1 cellular context compared by ENCODE assay signal in the genomic region with DNA sequence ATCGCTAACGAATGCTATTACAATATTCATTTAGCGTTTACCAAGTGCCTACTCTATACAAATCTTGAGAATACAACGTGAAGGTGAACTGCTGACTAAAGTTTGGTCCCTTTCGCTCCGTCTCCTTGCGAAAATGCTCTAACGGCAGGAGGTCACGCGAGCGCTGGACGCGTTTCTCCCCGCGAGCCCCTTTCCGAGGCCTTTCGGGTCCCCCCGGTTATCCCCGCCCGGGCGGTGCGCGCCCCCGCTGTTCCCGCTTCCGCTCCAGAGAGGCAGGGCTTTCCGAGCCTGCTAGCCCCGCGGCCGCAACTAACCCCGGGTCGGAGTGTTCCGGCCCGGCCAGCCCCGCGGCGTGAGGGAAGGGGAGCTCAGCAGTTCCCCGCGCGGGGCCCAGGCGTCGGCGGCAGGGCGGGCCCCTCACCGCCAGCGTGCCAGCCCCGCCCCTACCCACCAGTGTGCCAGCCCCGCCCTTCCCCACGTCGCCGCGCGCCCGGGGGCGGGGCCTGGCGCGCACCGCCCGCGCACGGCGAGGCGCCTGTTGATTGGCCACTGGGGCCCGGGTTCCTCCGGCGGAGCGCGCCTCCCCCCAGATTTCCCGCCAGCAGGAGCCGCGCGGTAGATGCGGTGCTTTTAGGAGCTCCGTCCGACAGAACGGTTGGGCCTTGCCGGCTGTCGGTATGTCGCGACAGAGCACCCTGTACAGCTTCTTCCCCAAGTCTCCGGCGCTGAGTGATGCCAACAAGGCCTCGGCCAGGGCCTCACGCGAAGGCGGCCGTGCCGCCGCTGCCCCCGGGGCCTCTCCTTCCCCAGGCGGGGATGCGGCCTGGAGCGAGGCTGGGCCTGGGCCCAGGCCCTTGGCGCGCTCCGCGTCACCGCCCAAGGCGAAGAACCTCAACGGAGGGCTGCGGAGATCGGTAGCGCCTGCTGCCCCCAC.
TF ChIP-seq lines count a peak whose summit lies in the region.

TSS of gene MSH6 (plus strand) at position 589 of the 934 bp plus-strand sequence. CDS start at position 678, 89 bp downstream.

TF ChIP-seq in HepG2, 621 proteins besides CTCF, POLR2A, EP300 and RAD21 (continued from another document and continues in another):
- peak; percentile 90; the same call in 1 of the 2 replicates for TF ChIP-seq NFAT5 (CRISPR knock-in tag; IDR thresholded peaks at IDR 0.05)
- peak; percentile 85 for TF ChIP-seq KMT2B (CRISPR knock-in tag; IDR thresholded peaks at IDR 0.05)
- TF ChIP-seq U2AF1 (optimal IDR thresholded peaks at IDR 0.05; ENCODE audit: low read depth, low read length) = peak; percentile 35
- TF ChIP-seq ZNF569 (CRISPR knock-in tag; IDR thresholded peaks at IDR 0.05; ENCODE audit: borderline replicate concordance) = 0 out of 2 replicates have a peak, but pooled peaks have one; percentile 44
- TF ChIP-seq SP4 (CRISPR knock-in tag; IDR thresholded peaks at IDR 0.05) = peak; percentile 96
- TF ChIP-seq ZNF3 (CRISPR knock-in tag; IDR thresholded peaks at IDR 0.05) = no peak
- TF ChIP-seq, protein P1, sequence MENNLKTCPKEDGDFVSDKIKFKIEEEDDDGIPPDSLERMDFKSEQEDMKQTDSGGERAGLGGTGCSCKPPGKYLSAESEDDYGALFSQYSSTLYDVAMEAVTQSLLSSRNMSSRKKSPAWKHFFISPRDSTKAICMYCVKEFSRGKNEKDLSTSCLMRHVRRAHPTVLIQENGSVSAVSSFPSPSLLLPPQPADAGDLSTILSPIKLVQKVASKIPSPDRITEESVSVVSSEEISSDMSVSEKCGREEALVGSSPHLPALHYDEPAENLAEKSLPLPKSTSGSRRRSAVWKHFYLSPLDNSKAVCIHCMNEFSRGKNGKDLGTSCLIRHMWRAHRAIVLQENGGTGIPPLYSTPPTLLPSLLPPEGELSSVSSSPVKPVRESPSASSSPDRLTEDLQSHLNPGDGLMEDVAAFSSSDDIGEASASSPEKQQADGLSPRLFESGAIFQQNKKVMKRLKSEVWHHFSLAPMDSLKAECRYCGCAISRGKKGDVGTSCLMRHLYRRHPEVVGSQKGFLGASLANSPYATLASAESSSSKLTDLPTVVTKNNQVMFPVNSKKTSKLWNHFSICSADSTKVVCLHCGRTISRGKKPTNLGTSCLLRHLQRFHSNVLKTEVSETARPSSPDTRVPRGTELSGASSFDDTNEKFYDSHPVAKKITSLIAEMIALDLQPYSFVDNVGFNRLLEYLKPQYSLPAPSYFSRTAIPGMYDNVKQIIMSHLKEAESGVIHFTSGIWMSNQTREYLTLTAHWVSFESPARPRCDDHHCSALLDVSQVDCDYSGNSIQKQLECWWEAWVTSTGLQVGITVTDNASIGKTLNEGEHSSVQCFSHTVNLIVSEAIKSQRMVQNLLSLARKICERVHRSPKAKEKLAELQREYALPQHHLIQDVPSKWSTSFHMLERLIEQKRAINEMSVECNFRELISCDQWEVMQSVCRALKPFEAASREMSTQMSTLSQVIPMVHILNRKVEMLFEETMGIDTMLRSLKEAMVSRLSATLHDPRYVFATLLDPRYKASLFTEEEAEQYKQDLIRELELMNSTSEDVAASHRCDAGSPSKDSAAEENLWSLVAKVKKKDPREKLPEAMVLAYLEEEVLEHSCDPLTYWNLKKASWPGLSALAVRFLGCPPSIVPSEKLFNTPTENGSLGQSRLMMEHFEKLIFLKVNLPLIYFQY (CRISPR knock-in tag; IDR thresholded peaks at IDR 0.05; ENCODE audit: borderline replicate concordance) = peak; percentile 77; the same call in 1 of the 2 replicates
- peak; percentile 84; the same call in 1 of the 2 replicates for TF ChIP-seq WIZ (CRISPR knock-in tag; IDR thresholded peaks at IDR 0.05)
- peak; percentile 98 for TF ChIP-seq ZNF687 (CRISPR knock-in tag; IDR thresholded peaks at IDR 0.05)
- peak; percentile 87 for TF ChIP-seq DMAP1 (CRISPR knock-in tag; IDR thresholded peaks at IDR 0.05)
- no peak for TF ChIP-seq BRD4 (CRISPR knock-in tag; IDR thresholded peaks at IDR 0.05)
- TF ChIP-seq BORCS8-MEF2B (CRISPR knock-in tag; IDR thresholded peaks at IDR 0.05) = peak; percentile 98
- TF ChIP-seq, protein P2, sequence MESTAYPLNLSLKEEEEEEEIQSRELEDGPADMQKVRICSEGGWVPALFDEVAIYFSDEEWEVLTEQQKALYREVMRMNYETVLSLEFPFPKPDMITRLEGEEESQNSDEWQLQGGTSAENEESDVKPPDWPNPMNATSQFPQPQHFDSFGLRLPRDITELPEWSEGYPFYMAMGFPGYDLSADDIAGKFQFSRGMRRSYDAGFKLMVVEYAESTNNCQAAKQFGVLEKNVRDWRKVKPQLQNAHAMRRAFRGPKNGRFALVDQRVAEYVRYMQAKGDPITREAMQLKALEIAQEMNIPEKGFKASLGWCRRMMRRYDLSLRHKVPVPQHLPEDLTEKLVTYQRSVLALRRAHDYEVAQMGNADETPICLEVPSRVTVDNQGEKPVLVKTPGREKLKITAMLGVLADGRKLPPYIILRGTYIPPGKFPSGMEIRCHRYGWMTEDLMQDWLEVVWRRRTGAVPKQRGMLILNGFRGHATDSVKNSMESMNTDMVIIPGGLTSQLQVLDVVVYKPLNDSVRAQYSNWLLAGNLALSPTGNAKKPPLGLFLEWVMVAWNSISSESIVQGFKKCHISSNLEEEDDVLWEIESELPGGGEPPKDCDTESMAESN (CRISPR knock-in tag; conservative IDR thresholded peaks at IDR 0.05) = peak; percentile 94
- 0 out of 2 replicates have a peak, but pooled peaks have one; percentile 36 for TF ChIP-seq ZMYM2 (CRISPR knock-in tag; IDR thresholded peaks at IDR 0.05)
- TF ChIP-seq, protein P3, sequence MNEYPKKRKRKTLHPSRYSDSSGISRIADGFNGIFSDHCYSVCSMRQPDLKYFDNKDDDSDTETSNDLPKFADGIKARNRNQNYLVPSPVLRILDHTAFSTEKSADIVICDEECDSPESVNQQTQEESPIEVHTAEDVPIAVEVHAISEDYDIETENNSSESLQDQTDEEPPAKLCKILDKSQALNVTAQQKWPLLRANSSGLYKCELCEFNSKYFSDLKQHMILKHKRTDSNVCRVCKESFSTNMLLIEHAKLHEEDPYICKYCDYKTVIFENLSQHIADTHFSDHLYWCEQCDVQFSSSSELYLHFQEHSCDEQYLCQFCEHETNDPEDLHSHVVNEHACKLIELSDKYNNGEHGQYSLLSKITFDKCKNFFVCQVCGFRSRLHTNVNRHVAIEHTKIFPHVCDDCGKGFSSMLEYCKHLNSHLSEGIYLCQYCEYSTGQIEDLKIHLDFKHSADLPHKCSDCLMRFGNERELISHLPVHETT (CRISPR knock-in tag; conservative IDR thresholded peaks at IDR 0.05) = 0 out of 2 replicates have a peak, but pooled peaks have one; percentile 67
- TF ChIP-seq ZNF7 (CRISPR knock-in tag; IDR thresholded peaks at IDR 0.05) = 0 out of 2 replicates have a peak, but pooled peaks have one; percentile 30
- no peak for TF ChIP-seq ZBTB37 (CRISPR knock-in tag; IDR thresholded peaks at IDR 0.05)
- TF ChIP-seq FOXA3 (CRISPR knock-in tag; IDR thresholded peaks at IDR 0.05) = peak; percentile 53
- TF ChIP-seq ZNF773 (CRISPR knock-in tag; IDR thresholded peaks at IDR 0.05; ENCODE audit: borderline replicate concordance) = peak; percentile 94
- TF ChIP-seq RXRB (CRISPR knock-in tag; IDR thresholded peaks at IDR 0.05; ENCODE audit: borderline replicate concordance) = peak; percentile 8
- 0 out of 2 replicates have a peak, but pooled peaks have one; percentile 37 for TF ChIP-seq HIC2 (CRISPR knock-in tag; IDR thresholded peaks at IDR 0.05; ENCODE audit: low read depth)
- peak; percentile 95; the same call in 1 of the 2 replicates for TF ChIP-seq SRY (CRISPR knock-in tag; IDR thresholded peaks at IDR 0.05)
- TF ChIP-seq RFX5 (IDR thresholded peaks at IDR 0.05; ENCODE audit: low read depth, low read length) = peak; percentile 41; the same call in 1 of the 2 replicates
- no peak for TF ChIP-seq RBAK (CRISPR knock-in tag; IDR thresholded peaks at IDR 0.05)
- peak; percentile 78 for TF ChIP-seq NFYC (CRISPR knock-in tag; IDR thresholded peaks at IDR 0.05)
- TF ChIP-seq SAFB2 (CRISPR knock-in tag; IDR thresholded peaks at IDR 0.05; ENCODE audit: borderline replicate concordance, low read depth) = peak; percentile 86
- TF ChIP-seq KDM1A (CRISPR knock-in tag; IDR thresholded peaks at IDR 0.05) = no peak
- TF ChIP-seq TCF7 (IDR thresholded peaks at IDR 0.05; ENCODE audit: low read depth) = 0 out of 2 replicates have a peak, but pooled peaks have one; percentile 4
- TF ChIP-seq KLF11 (CRISPR knock-in tag; IDR thresholded peaks at IDR 0.05) = peak; percentile 17; the same call in 1 of the 2 replicates
